In the genomic region with DNA sequence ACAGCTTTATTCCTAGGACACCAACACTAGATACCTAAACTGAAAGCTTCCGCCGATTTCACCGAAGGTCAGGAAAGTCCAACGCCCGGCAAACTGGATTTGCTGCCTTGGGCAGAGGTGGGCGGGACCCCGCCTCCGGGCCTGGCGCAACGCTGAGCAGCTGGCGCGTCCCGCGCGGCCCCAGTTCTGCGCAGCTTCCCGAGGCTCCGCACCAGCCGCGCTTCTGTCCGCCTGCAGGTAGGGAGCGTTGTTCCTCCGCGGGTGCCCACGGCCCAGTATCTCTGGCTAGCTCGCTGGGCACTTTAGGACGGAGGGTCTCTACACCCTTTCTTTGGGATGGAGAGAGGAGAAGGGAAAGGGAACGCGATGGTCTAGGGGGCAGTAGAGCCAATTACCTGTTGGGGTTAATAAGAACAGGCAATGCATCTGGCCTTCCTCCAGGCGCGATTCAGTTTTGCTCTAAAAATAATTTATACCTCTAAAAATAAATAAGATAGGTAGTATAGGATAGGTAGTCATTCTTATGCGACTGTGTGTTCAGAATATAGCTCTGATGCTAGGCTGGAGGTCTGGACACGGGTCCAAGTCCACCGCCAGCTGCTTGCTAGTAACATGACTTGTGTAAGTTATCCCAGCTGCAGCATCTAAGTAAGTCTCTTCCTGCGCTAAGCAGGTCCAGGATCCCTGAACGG, we compare ENCODE assay signal across 1 cellular context.
A peak's percentile ranks its signal among the peaks of the same experiment; 100 is the strongest.
TF ChIP-seq lines count a peak whose summit lies in the region.

Gene CD274, plus strand, starts transcription at position 183 of the 692 bp plus-strand sequence. CDS start 5,572 bp downstream, outside the sequence.

TF ChIP-seq in HepG2, 621 proteins besides CTCF, POLR2A, EP300 and RAD21 (continued from another document and continues in another):
- TF ChIP-seq, protein P1, sequence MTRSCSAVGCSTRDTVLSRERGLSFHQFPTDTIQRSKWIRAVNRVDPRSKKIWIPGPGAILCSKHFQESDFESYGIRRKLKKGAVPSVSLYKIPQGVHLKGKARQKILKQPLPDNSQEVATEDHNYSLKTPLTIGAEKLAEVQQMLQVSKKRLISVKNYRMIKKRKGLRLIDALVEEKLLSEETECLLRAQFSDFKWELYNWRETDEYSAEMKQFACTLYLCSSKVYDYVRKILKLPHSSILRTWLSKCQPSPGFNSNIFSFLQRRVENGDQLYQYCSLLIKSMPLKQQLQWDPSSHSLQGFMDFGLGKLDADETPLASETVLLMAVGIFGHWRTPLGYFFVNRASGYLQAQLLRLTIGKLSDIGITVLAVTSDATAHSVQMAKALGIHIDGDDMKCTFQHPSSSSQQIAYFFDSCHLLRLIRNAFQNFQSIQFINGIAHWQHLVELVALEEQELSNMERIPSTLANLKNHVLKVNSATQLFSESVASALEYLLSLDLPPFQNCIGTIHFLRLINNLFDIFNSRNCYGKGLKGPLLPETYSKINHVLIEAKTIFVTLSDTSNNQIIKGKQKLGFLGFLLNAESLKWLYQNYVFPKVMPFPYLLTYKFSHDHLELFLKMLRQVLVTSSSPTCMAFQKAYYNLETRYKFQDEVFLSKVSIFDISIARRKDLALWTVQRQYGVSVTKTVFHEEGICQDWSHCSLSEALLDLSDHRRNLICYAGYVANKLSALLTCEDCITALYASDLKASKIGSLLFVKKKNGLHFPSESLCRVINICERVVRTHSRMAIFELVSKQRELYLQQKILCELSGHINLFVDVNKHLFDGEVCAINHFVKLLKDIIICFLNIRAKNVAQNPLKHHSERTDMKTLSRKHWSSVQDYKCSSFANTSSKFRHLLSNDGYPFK (CRISPR knock-in tag; IDR thresholded peaks at IDR 0.05; ENCODE audit: borderline replicate concordance) = peak; percentile 45; the same call in 1 of the 2 replicates
- TF ChIP-seq ZFP36L1 (CRISPR knock-in tag; IDR thresholded peaks at IDR 0.05) (peak; percentile 68; the same call in 1 of the 2 replicates), GATA4 (IDR thresholded peaks at IDR 0.05; ENCODE audit: borderline replicate concordance, low read depth) (no peak), ISL2 (CRISPR knock-in tag; IDR thresholded peaks at IDR 0.05) (peak; percentile 43; the same call in 1 of the 2 replicates), NR2F1 (CRISPR knock-in tag; IDR thresholded peaks at IDR 0.05) (peak in 1 of 2 experiments; percentile 41; a peak in 1 of 4 replicates), CCDC6 (CRISPR knock-in tag; IDR thresholded peaks at IDR 0.05) (peak; percentile 29; the same call in 1 of the 2 replicates), TBX2 (CRISPR knock-in tag; IDR thresholded peaks at IDR 0.05; ENCODE audit: borderline replicate concordance) (peak; percentile 40; the same call in 1 of the 2 replicates), ZBTB34 (CRISPR knock-in tag; IDR thresholded peaks at IDR 0.05) (peak; percentile 86), HMG20B (CRISPR knock-in tag; conservative IDR thresholded peaks at IDR 0.05) (no peak), NR1H2 (CRISPR knock-in tag; IDR thresholded peaks at IDR 0.05; ENCODE audit: borderline replicate concordance, low read depth) (no peak), TOE1 (CRISPR knock-in tag; IDR thresholded peaks at IDR 0.05) (no peak), NR2C2 (CRISPR knock-in tag; IDR thresholded peaks at IDR 0.05; ENCODE audit: borderline replicate concordance) (peak; percentile 64; the same call in 1 of the 2 replicates), MATR3 (CRISPR knock-in tag; IDR thresholded peaks at IDR 0.05) (no peak), PBX3 (CRISPR knock-in tag; IDR thresholded peaks at IDR 0.05; ENCODE audit: borderline replicate concordance) (no peak), HDAC2 (CRISPR knock-in tag; IDR thresholded peaks at IDR 0.05) (peak; percentile 59; the same call in 1 of the 2 replicates), FOXM1 (CRISPR knock-in tag; IDR thresholded peaks at IDR 0.05) (0 out of 2 replicates have a peak, but pooled peaks have one; percentile 16), SP5 (CRISPR knock-in tag; IDR thresholded peaks at IDR 0.05; ENCODE audit: borderline replicate concordance, low read depth) (peak; percentile 77; the same call in 1 of the 2 replicates), ZNF749 (CRISPR knock-in tag; IDR thresholded peaks at IDR 0.05; ENCODE audit: borderline replicate concordance) (no peak), ZFX (CRISPR knock-in tag; IDR thresholded peaks at IDR 0.05; ENCODE audit: low read depth) (peak; percentile 67), SRY (CRISPR knock-in tag; IDR thresholded peaks at IDR 0.05) (no peak), ZNF558 (CRISPR knock-in tag; IDR thresholded peaks at IDR 0.05; ENCODE audit: borderline replicate concordance) (no peak), ZSCAN25 (CRISPR knock-in tag; IDR thresholded peaks at IDR 0.05) (no peak), ZBTB46 (CRISPR knock-in tag; IDR thresholded peaks at IDR 0.05; ENCODE audit: borderline replicate concordance) (no peak), KLF11 (CRISPR knock-in tag; IDR thresholded peaks at IDR 0.05) (no peak), ZNF251 (CRISPR knock-in tag; IDR thresholded peaks at IDR 0.05) (no peak), ESRRA (CRISPR knock-in tag; IDR thresholded peaks at IDR 0.05; ENCODE audit: low read depth) (no peak), ARID3A (IDR thresholded peaks at IDR 0.05; ENCODE audit: low read depth, low read length) (no peak), ZSCAN29 (CRISPR knock-in tag; conservative IDR thresholded peaks at IDR 0.05) (no peak), TOPORS (CRISPR knock-in tag; IDR thresholded peaks at IDR 0.05) (no peak), ZNF512 (CRISPR knock-in tag; IDR thresholded peaks at IDR 0.05) (no peak), BRF2 (CRISPR knock-in tag; IDR thresholded peaks at IDR 0.05) (no peak; the same call in 1 of the 2 replicates), TARDBP (CRISPR knock-in tag; IDR thresholded peaks at IDR 0.05) (peak; percentile 50; the same call in 1 of the 2 replicates), HIVEP1 (CRISPR knock-in tag; IDR thresholded peaks at IDR 0.05) (peak; percentile 53; the same call in 1 of the 2 replicates), ZNF326 (CRISPR knock-in tag; IDR thresholded peaks at IDR 0.05; ENCODE audit: borderline replicate concordance) (no peak)
- TF ChIP-seq, protein P2, sequence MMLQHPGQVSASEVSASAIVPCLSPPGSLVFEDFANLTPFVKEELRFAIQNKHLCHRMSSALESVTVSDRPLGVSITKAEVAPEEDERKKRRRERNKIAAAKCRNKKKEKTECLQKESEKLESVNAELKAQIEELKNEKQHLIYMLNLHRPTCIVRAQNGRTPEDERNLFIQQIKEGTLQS (CRISPR knock-in tag; IDR thresholded peaks at IDR 0.05) = no peak
- TF ChIP-seq, protein P3, sequence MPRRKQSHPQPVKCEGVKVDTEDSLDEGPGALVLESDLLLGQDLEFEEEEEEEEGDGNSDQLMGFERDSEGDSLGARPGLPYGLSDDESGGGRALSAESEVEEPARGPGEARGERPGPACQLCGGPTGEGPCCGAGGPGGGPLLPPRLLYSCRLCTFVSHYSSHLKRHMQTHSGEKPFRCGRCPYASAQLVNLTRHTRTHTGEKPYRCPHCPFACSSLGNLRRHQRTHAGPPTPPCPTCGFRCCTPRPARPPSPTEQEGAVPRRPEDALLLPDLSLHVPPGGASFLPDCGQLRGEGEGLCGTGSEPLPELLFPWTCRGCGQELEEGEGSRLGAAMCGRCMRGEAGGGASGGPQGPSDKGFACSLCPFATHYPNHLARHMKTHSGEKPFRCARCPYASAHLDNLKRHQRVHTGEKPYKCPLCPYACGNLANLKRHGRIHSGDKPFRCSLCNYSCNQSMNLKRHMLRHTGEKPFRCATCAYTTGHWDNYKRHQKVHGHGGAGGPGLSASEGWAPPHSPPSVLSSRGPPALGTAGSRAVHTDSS (CRISPR knock-in tag; conservative IDR thresholded peaks at IDR 0.05) = no peak
- TF ChIP-seq, protein P4, sequence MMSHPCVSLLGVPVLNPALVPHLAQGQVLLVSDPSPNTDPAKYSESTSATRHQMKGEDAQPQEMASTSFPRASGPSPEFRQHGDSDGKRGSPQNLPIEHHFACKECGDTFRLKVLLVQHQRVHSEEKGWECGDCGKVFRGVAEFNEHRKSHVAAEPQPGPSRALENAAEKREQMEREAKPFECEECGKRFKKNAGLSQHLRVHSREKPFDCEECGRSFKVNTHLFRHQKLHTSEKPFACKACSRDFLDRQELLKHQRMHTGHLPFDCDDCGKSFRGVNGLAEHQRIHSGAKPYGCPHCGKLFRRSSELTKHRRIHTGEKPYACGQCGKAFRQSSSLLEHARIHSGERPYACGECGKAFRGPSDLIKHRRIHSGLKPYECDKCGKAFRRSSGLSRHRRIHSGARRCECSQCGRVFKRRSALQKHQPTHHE (CRISPR knock-in tag; IDR thresholded peaks at IDR 0.05; ENCODE audit: borderline replicate concordance) = peak; percentile 59; the same call in 1 of the 2 replicates
- TF ChIP-seq, protein P5, sequence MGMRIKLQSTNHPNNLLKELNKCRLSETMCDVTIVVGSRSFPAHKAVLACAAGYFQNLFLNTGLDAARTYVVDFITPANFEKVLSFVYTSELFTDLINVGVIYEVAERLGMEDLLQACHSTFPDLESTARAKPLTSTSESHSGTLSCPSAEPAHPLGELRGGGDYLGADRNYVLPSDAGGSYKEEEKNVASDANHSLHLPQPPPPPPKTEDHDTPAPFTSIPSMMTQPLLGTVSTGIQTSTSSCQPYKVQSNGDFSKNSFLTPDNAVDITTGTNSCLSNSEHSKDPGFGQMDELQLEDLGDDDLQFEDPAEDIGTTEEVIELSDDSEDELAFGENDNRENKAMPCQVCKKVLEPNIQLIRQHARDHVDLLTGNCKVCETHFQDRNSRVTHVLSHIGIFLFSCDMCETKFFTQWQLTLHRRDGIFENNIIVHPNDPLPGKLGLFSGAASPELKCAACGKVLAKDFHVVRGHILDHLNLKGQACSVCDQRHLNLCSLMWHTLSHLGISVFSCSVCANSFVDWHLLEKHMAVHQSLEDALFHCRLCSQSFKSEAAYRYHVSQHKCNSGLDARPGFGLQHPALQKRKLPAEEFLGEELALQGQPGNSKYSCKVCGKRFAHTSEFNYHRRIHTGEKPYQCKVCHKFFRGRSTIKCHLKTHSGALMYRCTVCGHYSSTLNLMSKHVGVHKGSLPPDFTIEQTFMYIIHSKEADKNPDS (CRISPR knock-in tag; IDR thresholded peaks at IDR 0.05) = no peak
